ENCODE assay signal across 1 cellular context in genomic region chr21:45356653-45357435, GRCh38.
TF ChIP-seq lines count a peak whose summit lies in the region.

No MANE protein-coding gene starts in this region.

TF ChIP-seq in HepG2, 621 proteins besides CTCF, POLR2A, EP300 and RAD21 (continued from another document and continues in another):
- TF ChIP-seq ARID5B (CRISPR knock-in tag; IDR thresholded peaks at IDR 0.05): peak; percentile 82
- no peak for TF ChIP-seq E2F5 (CRISPR knock-in tag; conservative IDR thresholded peaks at IDR 0.05)
- TF ChIP-seq ZNF512B (CRISPR knock-in tag; IDR thresholded peaks at IDR 0.05; ENCODE audit: borderline replicate concordance): no peak
- TF ChIP-seq POGZ (CRISPR knock-in tag; IDR thresholded peaks at IDR 0.05): no peak
- TF ChIP-seq ZNF558 (CRISPR knock-in tag; IDR thresholded peaks at IDR 0.05; ENCODE audit: borderline replicate concordance): no peak
- TF ChIP-seq BRCA1 (CRISPR knock-in tag; IDR thresholded peaks at IDR 0.05): no peak
- no peak for TF ChIP-seq ZBTB43 (CRISPR knock-in tag; conservative IDR thresholded peaks at IDR 0.05)
- no peak for TF ChIP-seq RFX1 (IDR thresholded peaks at IDR 0.05)
- no peak for TF ChIP-seq ZNF616 (CRISPR knock-in tag; IDR thresholded peaks at IDR 0.05; ENCODE audit: low read depth)
- no peak for TF ChIP-seq ZNF546 (CRISPR knock-in tag; conservative IDR thresholded peaks at IDR 0.05)
- no peak for TF ChIP-seq ZNF562 (CRISPR knock-in tag; IDR thresholded peaks at IDR 0.05; ENCODE audit: borderline replicate concordance)
- TF ChIP-seq IKZF4 (CRISPR knock-in tag; IDR thresholded peaks at IDR 0.05; ENCODE audit: borderline replicate concordance, low read depth, not compliant biosample characterization): no peak
- TF ChIP-seq ZBTB3 (CRISPR knock-in tag; IDR thresholded peaks at IDR 0.05; ENCODE audit: borderline replicate concordance, low read depth): no peak
- no peak for TF ChIP-seq ZNF256 (CRISPR knock-in tag; conservative IDR thresholded peaks at IDR 0.05)
- TF ChIP-seq HES4 (CRISPR knock-in tag; IDR thresholded peaks at IDR 0.05; ENCODE audit: borderline replicate concordance): no peak
- peak; percentile 65; the same call in 1 of the 2 replicates for TF ChIP-seq BCL6 (CRISPR knock-in tag; IDR thresholded peaks at IDR 0.05)
- peak; percentile 47 for TF ChIP-seq BCL3 (CRISPR knock-in tag; IDR thresholded peaks at IDR 0.05)
- no peak for TF ChIP-seq NCOA5 (CRISPR knock-in tag; IDR thresholded peaks at IDR 0.05)
- no peak for TF ChIP-seq ZNF879 (CRISPR knock-in tag; IDR thresholded peaks at IDR 0.05)
- TF ChIP-seq ARNT (IDR thresholded peaks at IDR 0.05): no peak
- no peak for TF ChIP-seq ZNF296 (CRISPR knock-in tag; conservative IDR thresholded peaks at IDR 0.05)
- TF ChIP-seq ZBTB1 (CRISPR knock-in tag; IDR thresholded peaks at IDR 0.05; ENCODE audit: borderline replicate concordance): no peak
- no peak for TF ChIP-seq ZNF124 (CRISPR knock-in tag; IDR thresholded peaks at IDR 0.05)
- TF ChIP-seq ADNP (CRISPR knock-in tag; IDR thresholded peaks at IDR 0.05): no peak
- no peak for TF ChIP-seq SRSF9 (IDR thresholded peaks at IDR 0.05; ENCODE audit: borderline replicate concordance, insufficient read depth, low read depth, low read length, poor library complexity, severe bottlenecking)
- no peak for TF ChIP-seq GATA4 (IDR thresholded peaks at IDR 0.05; ENCODE audit: borderline replicate concordance, low read depth)
- TF ChIP-seq KLF16 (CRISPR knock-in tag; IDR thresholded peaks at IDR 0.05): 0 out of 4 replicates have a peak, but pooled peaks of 1 of the 2 experiments have one; percentile 21
- TF ChIP-seq UBTF (CRISPR knock-in tag; IDR thresholded peaks at IDR 0.05): 0 out of 2 replicates have a peak, but pooled peaks have one; percentile 21
- TF ChIP-seq KLF13 (CRISPR knock-in tag; IDR thresholded peaks at IDR 0.05): no peak
- TF ChIP-seq LCORL (IDR thresholded peaks at IDR 0.05): peak; percentile 41; the same call in 1 of the 2 replicates
- TF ChIP-seq LCORL (CRISPR knock-in tag; IDR thresholded peaks at IDR 0.05): peak; percentile 31; the same call in 1 of the 2 replicates
- TF ChIP-seq HIVEP1 (CRISPR knock-in tag; IDR thresholded peaks at IDR 0.05): 0 out of 2 replicates have a peak, but pooled peaks have one; percentile 40
- peak; percentile 77; the same call in 1 of the 2 replicates for TF ChIP-seq GATAD2A (CRISPR knock-in tag; IDR thresholded peaks at IDR 0.05)
- TF ChIP-seq ZEB1 (IDR thresholded peaks at IDR 0.05; ENCODE audit: insufficient replicate concordance, low read depth): peak; percentile 63
- TF ChIP-seq TEF (CRISPR knock-in tag; IDR thresholded peaks at IDR 0.05): no peak
- TF ChIP-seq SIX1 (CRISPR knock-in tag; IDR thresholded peaks at IDR 0.05; ENCODE audit: borderline replicate concordance): 0 out of 2 replicates have a peak, but pooled peaks have one; percentile 26
- TF ChIP-seq MLX (CRISPR knock-in tag; IDR thresholded peaks at IDR 0.05): no peak
- no peak for TF ChIP-seq RARG (CRISPR knock-in tag; IDR thresholded peaks at IDR 0.05; ENCODE audit: low read depth)
- no peak for TF ChIP-seq ATF3 (CRISPR knock-in tag; IDR thresholded peaks at IDR 0.05)
- peak; percentile 0; the same call in 1 of the 2 replicates for TF ChIP-seq STAG1 (CRISPR knock-in tag; IDR thresholded peaks at IDR 0.05)
- no peak for TF ChIP-seq ZFP36 (IDR thresholded peaks at IDR 0.05; ENCODE audit: borderline replicate concordance, low read depth, low read length, partially characterized antibody)
- TF ChIP-seq GPBP1L1 (CRISPR knock-in tag; IDR thresholded peaks at IDR 0.05): no peak
- peak; percentile 48; the same call in 1 of the 2 replicates for TF ChIP-seq PATZ1 (CRISPR knock-in tag; IDR thresholded peaks at IDR 0.05)
- peak; percentile 99 for TF ChIP-seq SOX13 (IDR thresholded peaks at IDR 0.05)
- peak in 1 of 2 experiments; percentile 99; a peak in 2 of 4 replicates for TF ChIP-seq SOX13 (CRISPR knock-in tag; conservative IDR thresholded peaks at IDR 0.05 in 1 of 2, IDR thresholded peaks at IDR 0.05 in 1 of 2)
- TF ChIP-seq ZNF136 (CRISPR knock-in tag; IDR thresholded peaks at IDR 0.05; ENCODE audit: low read depth): no peak
- no peak for TF ChIP-seq PHF8 (CRISPR knock-in tag; IDR thresholded peaks at IDR 0.05)
- TF ChIP-seq ETV6 (CRISPR knock-in tag; conservative IDR thresholded peaks at IDR 0.05): no peak
- TF ChIP-seq ZNF891 (CRISPR knock-in tag; IDR thresholded peaks at IDR 0.05): no peak
- no peak for TF ChIP-seq ELF4 (CRISPR knock-in tag; IDR thresholded peaks at IDR 0.05; ENCODE audit: borderline replicate concordance)
- no peak for TF ChIP-seq ZNF10 (CRISPR knock-in tag; IDR thresholded peaks at IDR 0.05; ENCODE audit: borderline replicate concordance, low read depth)
